Comparison of ENCODE assay signal across 2 cellular contexts in the genomic region with DNA sequence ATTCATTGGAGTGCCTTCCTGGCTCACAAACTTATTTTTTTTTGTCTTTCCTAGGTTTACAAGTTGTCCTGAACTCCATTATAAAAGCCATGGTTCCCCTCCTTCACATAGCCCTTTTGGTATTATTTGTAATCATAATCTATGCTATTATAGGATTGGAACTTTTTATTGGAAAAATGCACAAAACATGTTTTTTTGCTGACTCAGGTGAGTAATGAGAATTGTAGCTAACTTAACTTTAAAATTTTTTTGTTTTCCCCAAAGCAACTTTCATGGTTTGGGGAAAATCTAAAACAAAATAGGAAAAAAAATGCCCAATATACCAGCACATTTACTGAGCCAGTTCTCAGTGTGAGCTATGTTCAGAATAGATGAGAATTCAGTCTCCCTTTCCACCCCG.
TF ChIP-seq lines count a peak whose summit lies in the region.

No MANE protein-coding gene starts in this region.

TF ChIP-seq in HepG2, 621 proteins besides CTCF, POLR2A, EP300 and RAD21:
- TF ChIP-seq MAFF (IDR thresholded peaks at IDR 0.05; ENCODE audit: low read depth, low read length) = peak; percentile 90
- TF ChIP-seq, protein P1, sequence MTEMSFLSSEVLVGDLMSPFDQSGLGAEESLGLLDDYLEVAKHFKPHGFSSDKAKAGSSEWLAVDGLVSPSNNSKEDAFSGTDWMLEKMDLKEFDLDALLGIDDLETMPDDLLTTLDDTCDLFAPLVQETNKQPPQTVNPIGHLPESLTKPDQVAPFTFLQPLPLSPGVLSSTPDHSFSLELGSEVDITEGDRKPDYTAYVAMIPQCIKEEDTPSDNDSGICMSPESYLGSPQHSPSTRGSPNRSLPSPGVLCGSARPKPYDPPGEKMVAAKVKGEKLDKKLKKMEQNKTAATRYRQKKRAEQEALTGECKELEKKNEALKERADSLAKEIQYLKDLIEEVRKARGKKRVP (CRISPR knock-in tag; IDR thresholded peaks at IDR 0.05) = no peak
- no peak for TF ChIP-seq ZNF883 (CRISPR knock-in tag; IDR thresholded peaks at IDR 0.05; ENCODE audit: not compliant biosample characterization)
- TF ChIP-seq PRPF4 (IDR thresholded peaks at IDR 0.05; ENCODE audit: low read depth, low read length, poor library complexity, severe bottlenecking) = no peak
- peak; percentile 86 to 95 for TF ChIP-seq MAFK (conservative IDR thresholded peaks at IDR 0.05 in 1 of 2, IDR thresholded peaks at IDR 0.05 in 1 of 2; ENCODE audit: low read length in 2 of 2)
- TF ChIP-seq ZMYM3 (CRISPR knock-in tag; IDR thresholded peaks at IDR 0.05) = no peak
- TF ChIP-seq, protein P2, sequence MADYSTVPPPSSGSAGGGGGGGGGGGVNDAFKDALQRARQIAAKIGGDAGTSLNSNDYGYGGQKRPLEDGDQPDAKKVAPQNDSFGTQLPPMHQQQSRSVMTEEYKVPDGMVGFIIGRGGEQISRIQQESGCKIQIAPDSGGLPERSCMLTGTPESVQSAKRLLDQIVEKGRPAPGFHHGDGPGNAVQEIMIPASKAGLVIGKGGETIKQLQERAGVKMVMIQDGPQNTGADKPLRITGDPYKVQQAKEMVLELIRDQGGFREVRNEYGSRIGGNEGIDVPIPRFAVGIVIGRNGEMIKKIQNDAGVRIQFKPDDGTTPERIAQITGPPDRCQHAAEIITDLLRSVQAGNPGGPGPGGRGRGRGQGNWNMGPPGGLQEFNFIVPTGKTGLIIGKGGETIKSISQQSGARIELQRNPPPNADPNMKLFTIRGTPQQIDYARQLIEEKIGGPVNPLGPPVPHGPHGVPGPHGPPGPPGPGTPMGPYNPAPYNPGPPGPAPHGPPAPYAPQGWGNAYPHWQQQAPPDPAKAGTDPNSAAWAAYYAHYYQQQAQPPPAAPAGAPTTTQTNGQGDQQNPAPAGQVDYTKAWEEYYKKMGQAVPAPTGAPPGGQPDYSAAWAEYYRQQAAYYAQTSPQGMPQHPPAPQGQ (CRISPR knock-in tag; IDR thresholded peaks at IDR 0.05; ENCODE audit: borderline replicate concordance) = no peak
- TF ChIP-seq KMT2B (CRISPR knock-in tag; IDR thresholded peaks at IDR 0.05) = no peak
- no peak for TF ChIP-seq CAMTA2 (CRISPR knock-in tag; IDR thresholded peaks at IDR 0.05; ENCODE audit: borderline replicate concordance)

TF ChIP-seq in K562, 482 proteins besides CTCF, POLR2A, EP300 and RAD21:
- TF ChIP-seq MAFK (IDR thresholded peaks at IDR 0.05; ENCODE audit: low read length) (peak; percentile 64), MAFF (IDR thresholded peaks at IDR 0.05; ENCODE audit: low read length) (peak; percentile 69), RFX5 (IDR thresholded peaks at IDR 0.05; ENCODE audit: low read depth, low read length) (no peak), C11orf30 (IDR thresholded peaks at IDR 0.05; ENCODE audit: low read depth) (peak; percentile 56), MAFG (tag; conservative IDR thresholded peaks at IDR 0.05) (peak; percentile 62), ZNF316 (IDR thresholded peaks at IDR 0.05) (peak; percentile 78), FOXA3 (CRISPR knock-in tag; conservative IDR thresholded peaks at IDR 0.05 in 1 of 2, IDR thresholded peaks at IDR 0.05 in 1 of 2) (no peak)
- TF ChIP-seq, protein P3, sequence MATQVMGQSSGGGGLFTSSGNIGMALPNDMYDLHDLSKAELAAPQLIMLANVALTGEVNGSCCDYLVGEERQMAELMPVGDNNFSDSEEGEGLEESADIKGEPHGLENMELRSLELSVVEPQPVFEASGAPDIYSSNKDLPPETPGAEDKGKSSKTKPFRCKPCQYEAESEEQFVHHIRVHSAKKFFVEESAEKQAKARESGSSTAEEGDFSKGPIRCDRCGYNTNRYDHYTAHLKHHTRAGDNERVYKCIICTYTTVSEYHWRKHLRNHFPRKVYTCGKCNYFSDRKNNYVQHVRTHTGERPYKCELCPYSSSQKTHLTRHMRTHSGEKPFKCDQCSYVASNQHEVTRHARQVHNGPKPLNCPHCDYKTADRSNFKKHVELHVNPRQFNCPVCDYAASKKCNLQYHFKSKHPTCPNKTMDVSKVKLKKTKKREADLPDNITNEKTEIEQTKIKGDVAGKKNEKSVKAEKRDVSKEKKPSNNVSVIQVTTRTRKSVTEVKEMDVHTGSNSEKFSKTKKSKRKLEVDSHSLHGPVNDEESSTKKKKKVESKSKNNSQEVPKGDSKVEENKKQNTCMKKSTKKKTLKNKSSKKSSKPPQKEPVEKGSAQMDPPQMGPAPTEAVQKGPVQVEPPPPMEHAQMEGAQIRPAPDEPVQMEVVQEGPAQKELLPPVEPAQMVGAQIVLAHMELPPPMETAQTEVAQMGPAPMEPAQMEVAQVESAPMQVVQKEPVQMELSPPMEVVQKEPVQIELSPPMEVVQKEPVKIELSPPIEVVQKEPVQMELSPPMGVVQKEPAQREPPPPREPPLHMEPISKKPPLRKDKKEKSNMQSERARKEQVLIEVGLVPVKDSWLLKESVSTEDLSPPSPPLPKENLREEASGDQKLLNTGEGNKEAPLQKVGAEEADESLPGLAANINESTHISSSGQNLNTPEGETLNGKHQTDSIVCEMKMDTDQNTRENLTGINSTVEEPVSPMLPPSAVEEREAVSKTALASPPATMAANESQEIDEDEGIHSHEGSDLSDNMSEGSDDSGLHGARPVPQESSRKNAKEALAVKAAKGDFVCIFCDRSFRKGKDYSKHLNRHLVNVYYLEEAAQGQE (CRISPR knock-in tag; IDR thresholded peaks at IDR 0.05; ENCODE audit: low read depth) = no peak
